Comparison of ENCODE assay signal across 1 cellular context in the genomic region with DNA sequence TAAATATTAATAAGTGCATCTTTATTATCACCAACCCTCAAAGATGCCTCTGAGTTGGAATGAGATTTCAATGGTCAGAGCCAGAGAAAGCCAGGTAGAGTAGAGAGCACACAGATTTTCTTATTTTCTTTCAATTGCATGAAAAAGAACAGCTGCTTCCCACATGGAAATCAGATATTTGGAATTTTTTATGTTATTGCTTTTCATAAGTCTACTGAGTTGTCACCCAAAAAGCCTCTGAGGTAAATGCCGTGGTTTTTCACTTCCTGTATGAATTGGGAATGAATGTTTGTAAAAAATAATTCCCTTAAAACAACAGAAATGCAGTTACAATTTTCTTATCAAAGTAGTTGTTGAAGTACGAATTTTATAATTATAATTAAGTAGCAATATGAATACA.
TF ChIP-seq lines count a peak whose summit lies in the region.

No MANE protein-coding gene starts in this region.

TF ChIP-seq in IMR-90, 13 proteins besides CTCF, POLR2A, EP300 and RAD21 (continued from another document):
- no peak for TF ChIP-seq MAFK (IDR thresholded peaks at IDR 0.05; ENCODE audit: low read depth, low read length)
- TF ChIP-seq NFE2L2 (IDR thresholded peaks at IDR 0.05; ENCODE audit: low read depth, low read length) = no peak
- no peak for TF ChIP-seq CEBPB (IDR thresholded peaks at IDR 0.05; ENCODE audit: low read depth, low read length)
- no peak for TF ChIP-seq CHD1 (IDR thresholded peaks at IDR 0.05; ENCODE audit: low read depth, low read length)
- no peak for TF ChIP-seq MAZ (IDR thresholded peaks at IDR 0.05; ENCODE audit: borderline replicate concordance, low read depth, low read length)
- no peak for TF ChIP-seq FOS (IDR thresholded peaks at IDR 0.05; ENCODE audit: low read depth, low read length)
- no peak for TF ChIP-seq SMC3 (IDR thresholded peaks at IDR 0.05; ENCODE audit: low read depth, low read length)
- TF ChIP-seq MXI1 (IDR thresholded peaks at IDR 0.05; ENCODE audit: borderline replicate concordance, low read depth, low read length) = no peak
- TF ChIP-seq RFX5 (IDR thresholded peaks at IDR 0.05; ENCODE audit: low read depth, low read length) = no peak
- TF ChIP-seq, protein P1, sequence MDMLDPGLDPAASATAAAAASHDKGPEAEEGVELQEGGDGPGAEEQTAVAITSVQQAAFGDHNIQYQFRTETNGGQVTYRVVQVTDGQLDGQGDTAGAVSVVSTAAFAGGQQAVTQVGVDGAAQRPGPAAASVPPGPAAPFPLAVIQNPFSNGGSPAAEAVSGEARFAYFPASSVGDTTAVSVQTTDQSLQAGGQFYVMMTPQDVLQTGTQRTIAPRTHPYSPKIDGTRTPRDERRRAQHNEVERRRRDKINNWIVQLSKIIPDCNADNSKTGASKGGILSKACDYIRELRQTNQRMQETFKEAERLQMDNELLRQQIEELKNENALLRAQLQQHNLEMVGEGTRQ (IDR thresholded peaks at IDR 0.05; ENCODE audit: low read depth, low read length) = no peak
- TF ChIP-seq, protein P2, sequence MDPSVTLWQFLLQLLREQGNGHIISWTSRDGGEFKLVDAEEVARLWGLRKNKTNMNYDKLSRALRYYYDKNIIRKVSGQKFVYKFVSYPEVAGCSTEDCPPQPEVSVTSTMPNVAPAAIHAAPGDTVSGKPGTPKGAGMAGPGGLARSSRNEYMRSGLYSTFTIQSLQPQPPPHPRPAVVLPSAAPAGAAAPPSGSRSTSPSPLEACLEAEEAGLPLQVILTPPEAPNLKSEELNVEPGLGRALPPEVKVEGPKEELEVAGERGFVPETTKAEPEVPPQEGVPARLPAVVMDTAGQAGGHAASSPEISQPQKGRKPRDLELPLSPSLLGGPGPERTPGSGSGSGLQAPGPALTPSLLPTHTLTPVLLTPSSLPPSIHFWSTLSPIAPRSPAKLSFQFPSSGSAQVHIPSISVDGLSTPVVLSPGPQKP (IDR thresholded peaks at IDR 0.05; ENCODE audit: borderline replicate concordance, low read depth, low read length) = no peak
- TF ChIP-seq RCOR1 (IDR thresholded peaks at IDR 0.05; ENCODE audit: insufficient replicate concordance, low read length) = no peak
TF ChIP-seq in IMR-90: peak in this region for 0.
